ENCODE assay signal across 11 cellular contexts in the genomic region with DNA sequence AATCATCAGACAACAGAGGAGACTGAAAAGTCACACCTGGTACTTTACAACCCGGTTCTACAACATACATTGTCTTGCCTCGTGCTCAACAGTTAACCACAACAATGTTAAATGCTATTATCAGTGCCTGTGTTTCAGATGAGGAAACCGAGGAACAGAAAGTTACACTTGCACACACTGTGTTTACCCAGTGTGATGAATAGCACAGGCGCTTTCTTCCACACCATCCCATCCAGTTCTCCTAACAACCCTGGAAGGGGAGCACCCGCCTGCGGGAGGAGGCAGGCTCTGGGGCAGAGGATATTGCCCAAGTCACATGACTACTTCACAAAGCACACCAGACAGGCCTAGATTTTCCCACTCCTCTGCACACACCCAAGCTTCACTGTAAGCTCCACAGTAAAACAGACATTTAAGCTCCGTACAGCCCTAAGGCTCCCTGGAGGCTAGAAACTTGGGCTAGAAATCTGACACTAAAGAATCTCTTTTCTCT.
"Had no signal": no experiment of that assay in that cellular context is flagged by ENCODE, and none has a peak within 500 bp of the region (broad histone marks: within the 10 kb centered on the region; RNA-seq: fewer than 3 reads in every experiment).

No MANE protein-coding gene starts in this region.

- DNase-seq: activated CD4-positive, alpha-beta memory T cell treated with anti-CD3 and anti-CD28 coated beads for 36 hours; activated naive CD4-positive, alpha-beta T cell; activated naive CD8-positive, alpha-beta T cell treated with anti-CD3 and anti-CD28 coated beads, Interleukin-2, amount 10 ng/mL, durations not matched to agents 7 days and 5 days; activated T-cell treated with anti-CD3 and anti-CD28 coated beads, Interleukin-2, amount 50 U/mL, for 1 hour; stimulated activated naive CD4-positive, alpha-beta T cell; substantia nigra; tibial artery had no signal

- H3K27me3 ChIP-seq: left lung, tibial artery, vagina had no signal

- H3K27ac ChIP-seq: coronary artery, left lung, tibial artery, vagina had no signal

- ATAC-seq: activated T-helper 17 cell treated with anti-CD3 and anti-CD28 coated beads, Interleukin-2, amount 50 U/mL, for 72 hours; left lung had no signal

- H3K9me3 ChIP-seq: left lung, tibial artery, vagina had no signal

- H3K4me3 ChIP-seq: coronary artery, left lung, tibial artery, vagina had no signal
